In genomic region chr11:119134389-119134978, GRCh38 we compare ENCODE assay signal across 10 cellular contexts. TPM values are rescaled to one million over a fixed set of nuclear protein-coding genes. Genes with fewer than 3 reads are reported as not detected.
DNase-seq lines count a peak whose midpoint lies in the region; ATAC-seq and TF ChIP-seq lines count a peak whose summit lies in the region.
"Had no signal": no experiment of that assay in that cellular context is flagged by ENCODE, and none has a peak within 500 bp of the region (broad histone marks: within the 10 kb centered on the region; RNA-seq: fewer than 3 reads in every experiment).

No MANE protein-coding gene starts in this region.

- H3K27me3 ChIP-seq in SK-N-SH (ENCODE audit: insufficient read depth) = no peaks in the 10 kb centered on the region
- no peaks in the 10 kb centered on the region for H3K27me3 ChIP-seq in testis
- H3K27me3 ChIP-seq: ovary had no signal

- no peaks in the 10 kb centered on the region for H3F3A ChIP-seq in SK-N-SH (replicated peaks; ENCODE audit: insufficient read depth)

- no peak overlapping the region for H3K4me2 ChIP-seq in SK-N-SH

- CTCF ChIA-PET in SK-N-SH (lab: Yijun Ruan, JAX) = interaction anchor here (0.7 to 4.0 kb wide), 12 partner anchors 10 to 189 kb away, joined by 3 to 35 read pairs (median 4); partner anchors contain the start of genes ABCG4 and HINFP

- H3K9me3 ChIP-seq in SK-N-SH (no peaks in the 10 kb centered on the region), testis (no peaks in the 10 kb centered on the region)
- H3K9me3 ChIP-seq: ovary had no signal

- no peak for TF ChIP-seq EP300 in SK-N-SH (IDR thresholded peaks at IDR 0.05; ENCODE audit: borderline replicate concordance in 1 of 2, low read depth in 1 of 2, low read length in 1 of 2)

- POLR2A ChIA-PET in SK-N-SH (lab: Yijun Ruan, JAX) = no interaction called here

- ATAC-seq in HG03520 (IDR thresholded peaks at IDR 0.05; ENCODE audit: unreplicated experiment) = no peak

- H3K79me2 ChIP-seq in SK-N-SH (ENCODE audit: insufficient read depth) = no peaks in the 10 kb centered on the region

- 90% methylated on average over 2 of the region's 4 CpGs for WGBS in SK-N-SH (ENCODE audit: low lambda C conversion rate)
- 81 to 89% methylated on average over 4 of the region's 4 CpGs for WGBS in testis, 2 donors

- no peaks in the 10 kb centered on the region for H3K4me1 ChIP-seq in SK-N-SH (ENCODE audit: control insufficient read depth in 1 of 2, insufficient read depth in 2 of 2, low read depth in 1 of 2, low read length in 1 of 2)
- peaks cover 7% of the 10 kb centered on the region for H3K4me1 ChIP-seq in testis

- no peak overlapping the region for H2AFZ ChIP-seq in SK-N-SH (ENCODE audit: low read depth)

- H3K9ac ChIP-seq in SK-N-SH = no peak overlapping the region

- H3K4me3 ChIP-seq in SK-N-SH (ENCODE audit: low read depth in 2 of 2, low read length in 1 of 2) (no peak overlapping the region), foreskin fibroblast (ENCODE audit: low read depth in 1 of 2, low read length in 2 of 2) (no peak overlapping the region), testis (no peak overlapping the region)
- H3K4me3 ChIP-seq: ovary had no signal

- no peak for TF ChIP-seq RAD21 in SK-N-SH (IDR thresholded peaks at IDR 0.05; ENCODE audit: low read length)

- no peaks in the 10 kb centered on the region for H3K9me2 ChIP-seq in SK-N-SH

- intact Hi-C loops in testis (cut with DNase I; ENCODE audit: low total_unique reads) = no loop called here

- no peak for TF ChIP-seq POLR2A in testis (IDR thresholded peaks at IDR 0.05)

- no peaks in the 10 kb centered on the region for H4K20me1 ChIP-seq in SK-N-SH (ENCODE audit: insufficient read depth)

- peaks cover 13 to 45% of the 10 kb centered on the region in 2 experiments for H3K36me3 ChIP-seq in SK-N-SH (replicated peaks in 1 of 2; ENCODE audit: control insufficient read depth in 1 of 2, insufficient read depth in 2 of 2, low read length in 1 of 2)
- H3K36me3 ChIP-seq in testis (ENCODE audit: low read depth, missing control alignments) = no peaks in the 10 kb centered on the region
- H3K36me3 ChIP-seq: ovary had no signal

- DNase-seq in NOMO-1 treated with DMSO at 0.1 percent for 48 hours (lab: John Stamatoyannopoulos, UW; ENCODE audit: unreplicated experiment) (peak; percentile 18), NOMO-1 treated with dmso at 0.1 percent for 144 hours (lab: John Stamatoyannopoulos, UW; ENCODE audit: unreplicated experiment) (no peak), SK-N-SH (peak; percentile 48), foreskin fibroblast (peak in 1 of 2 donors; percentile 41), testis (peak; percentile 34), NCI-H1092 (lab: John Stamatoyannopoulos, UW) (no peak)
- DNase-seq in NK-92 treated with Interleukin-12 subunit alpha and Interleukin-12 subunit beta, amount 100 ng/mL, for 24 hours (lab: John Stamatoyannopoulos, UW) = no peak
- DNase-seq: CD4-positive, CD25-positive, alpha-beta regulatory T cell had no signal

- H3K27ac ChIP-seq in SK-N-SH (ENCODE audit: low read depth in 2 of 2, low read length in 1 of 2) (no peak overlapping the region), testis (no peak overlapping the region)
- H3K27ac ChIP-seq: ovary had no signal

- peak; percentile 65 for TF ChIP-seq CTCF in SK-N-SH (IDR thresholded peaks at IDR 0.05)
- TF ChIP-seq CTCF in foreskin fibroblast (IDR thresholded peaks at IDR 0.05; ENCODE audit: low read depth, low read length) = peak; percentile 55
- TF ChIP-seq CTCF in testis (IDR thresholded peaks at IDR 0.05) = peak in 2 of 3 experiments; percentile 33 to 51

TF ChIP-seq in SK-N-SH, 30 proteins besides CTCF, POLR2A, EP300 and RAD21:
- TF ChIP-seq TAF1 (IDR thresholded peaks at IDR 0.05; ENCODE audit: borderline replicate concordance, low read depth, low read length) (no peak), MXI1 (IDR thresholded peaks at IDR 0.05; ENCODE audit: low read depth, low read length) (no peak), MEF2A (IDR thresholded peaks at IDR 0.05; ENCODE audit: borderline replicate concordance, low read depth) (no peak), FOXM1 (IDR thresholded peaks at IDR 0.05; ENCODE audit: low read depth) (no peak), EZH2phosphoT487 (IDR thresholded peaks at IDR 0.05; ENCODE audit: borderline replicate concordance, low read depth) (no peak), POLR2AphosphoS5 (IDR thresholded peaks at IDR 0.05; ENCODE audit: low read depth, low read length) (no peak), MAX (IDR thresholded peaks at IDR 0.05; ENCODE audit: low read depth) (no peak), FOSL2 (IDR thresholded peaks at IDR 0.05; ENCODE audit: borderline replicate concordance, low read depth) (no peak), NRF1 (IDR thresholded peaks at IDR 0.05; ENCODE audit: low read depth, low read length) (no peak), SMC3 (IDR thresholded peaks at IDR 0.05; ENCODE audit: low read depth, low read length) (no peak), FOXJ3 (CRISPR knock-in tag; IDR thresholded peaks at IDR 0.05) (no peak), GABPA (IDR thresholded peaks at IDR 0.05; ENCODE audit: low read depth) (no peak), NFIC (IDR thresholded peaks at IDR 0.05; ENCODE audit: borderline replicate concordance) (no peak), ELF1 (IDR thresholded peaks at IDR 0.05) (no peak), TCF12 (IDR thresholded peaks at IDR 0.05) (no peak), TEAD4 (IDR thresholded peaks at IDR 0.05; ENCODE audit: borderline replicate concordance, insufficient read depth) (no peak), YY1 (IDR thresholded peaks at IDR 0.05; ENCODE audit: low read depth) (no peak), JUND (IDR thresholded peaks at IDR 0.05) (no peak), RFX5 (IDR thresholded peaks at IDR 0.05; ENCODE audit: low read length) (no peak), ZBTB33 (IDR thresholded peaks at IDR 0.05; ENCODE audit: borderline replicate concordance, low read depth) (no peak)

RNA-seq across cellular contexts. Expression of gene HINFP, which starts 13.1 kb away (rescaled TPM):
- polyA plus RNA-seq in SK-N-SH (2012; rRNA removed) (21.8 and 36.1 TPM in 2 replicates), testis (ENCODE audit: insufficient read depth, low read depth, low replicate concordance) (38.3 TPM)
- 10.6 and 14.6 TPM in 2 replicates for polyA plus RNA-seq in SK-N-SH (2012; cell fraction: cytosol; rRNA removed)
- polyA plus RNA-seq in SK-N-SH (2012; cell fraction: nucleus; rRNA removed) = 113 and 143 TPM in 2 replicates
- 10 to 100 TPM; 58.3 to 58.7 TPM for total RNA-seq in testis

RNA-seq across cellular contexts. Expression of gene ABCG4, which starts 14.4 kb away (rescaled TPM):
- 0.50 and 0.72 TPM in 2 replicates for polyA plus RNA-seq in SK-N-SH (2012; rRNA removed)
- 0.27 and 0.38 TPM in 2 replicates for polyA plus RNA-seq in SK-N-SH (2012; cell fraction: cytosol; rRNA removed)
- 2.5 and 3.0 TPM in 2 replicates for polyA plus RNA-seq in SK-N-SH (2012; cell fraction: nucleus; rRNA removed)
- 1 to 10 TPM; 3.9 to 5.4 TPM for total RNA-seq in testis
- 11.2 TPM for polyA plus RNA-seq in testis (ENCODE audit: insufficient read depth, low read depth, low replicate concordance)
- total RNA-seq: CD4-positive, CD25-positive, alpha-beta regulatory T cell had no signal
- polyA plus RNA-seq: CD4-positive, CD25-positive, alpha-beta regulatory T cell had no signal

RNA-seq across cellular contexts. Expression of gene C2CD2L, which starts 27.3 kb away (rescaled TPM):
- 7.6 and 8.6 TPM in 2 replicates for polyA plus RNA-seq in SK-N-SH (2012; rRNA removed)
- polyA plus RNA-seq in SK-N-SH (2012; cell fraction: cytosol; rRNA removed) = 3.5 and 5.3 TPM in 2 replicates
- 27.1 and 27.9 TPM in 2 replicates for polyA plus RNA-seq in SK-N-SH (2012; cell fraction: nucleus; rRNA removed)
- total RNA-seq in testis = 10 to 100 TPM; 11.7 to 12.3 TPM
- 7.8 TPM for polyA plus RNA-seq in testis (ENCODE audit: insufficient read depth, low read depth, low replicate concordance)

RNA-seq across cellular contexts. Expression of gene DPAGT1, which starts 32.8 kb away (rescaled TPM):
- 99.5 and 128 TPM in 2 replicates for polyA plus RNA-seq in SK-N-SH (2012; rRNA removed)
- polyA plus RNA-seq in SK-N-SH (2012; cell fraction: cytosol; rRNA removed) = 68.0 and 70.3 TPM in 2 replicates
- polyA plus RNA-seq in SK-N-SH (2012; cell fraction: nucleus; rRNA removed) = 182 and 268 TPM in 2 replicates
- 10 to 100 TPM; 29.4 to 35.5 TPM for total RNA-seq in testis
- polyA plus RNA-seq in testis (ENCODE audit: insufficient read depth, low read depth, low replicate concordance) = 24.6 TPM

RNA-seq across cellular contexts. Expression of gene NLRX1, which starts 34.0 kb away (rescaled TPM):
- polyA plus RNA-seq in SK-N-SH (2012; rRNA removed) (13.7 and 13.8 TPM in 2 replicates), testis (ENCODE audit: insufficient read depth, low read depth, low replicate concordance) (9.4 TPM)
- 4.3 and 8.4 TPM in 2 replicates for polyA plus RNA-seq in SK-N-SH (2012; cell fraction: cytosol; rRNA removed)
- 18.5 and 18.6 TPM in 2 replicates for polyA plus RNA-seq in SK-N-SH (2012; cell fraction: nucleus; rRNA removed)
- total RNA-seq in testis = 10 to 100 TPM; 16.2 to 21.4 TPM

Comparison
In these comparisons a context has a peak if more than half of its experiments do, and no peak if none do; other contexts are left out.
1. DNase-seq: peak in NOMO-1 treated with DMSO at 0.1 percent for 48 hours (single experiment), SK-N-SH (single experiment) and testis (single experiment); none in NOMO-1 treated with dmso at 0.1 percent for 144 hours (single experiment), NK-92 treated with Interleukin-12 subunit alpha and Interleukin-12 subunit beta, amount 100 ng/mL, for 24 hours (single experiment) and NCI-H1092 (single experiment).
2. Peak in every context shown above with its lines, with median percentiles within 50 percentile points of each other: CTCF ChIP-seq.